ENCODE assay signal across 8 cellular contexts in genomic region chr11:30585067-30585891, GRCh38. TPM values are rescaled to one million over a fixed set of nuclear protein-coding genes. Genes with fewer than 3 reads are reported as not detected.
DNase-seq lines count a peak whose midpoint lies in the region; ATAC-seq lines count a peak whose summit lies in the region.

No MANE protein-coding gene starts in this region.

- H3K27me3 Mint-ChIP-seq in activated naive CD8-positive, alpha-beta T cell = peaks cover 23% of the 10 kb centered on the region

- intact Hi-C loops in left cardiac atrium (cut with DNase I) (loop anchor here in 1 of 2 donors (5.0 kb wide), 1 partner anchor 238 kb away; no protein-coding TSS in a partner anchor), posterior cingulate gyrus (cut with DNase I) (loop anchor here (5.0 to 10.0 kb wide), 3 partner anchors 103 to 270 kb away; no protein-coding TSS in a partner anchor)

- no peak overlapping the region for H3K27ac Mint-ChIP-seq in activated naive CD8-positive, alpha-beta T cell

- ATAC-seq in HG02610 (IDR thresholded peaks at IDR 0.05; ENCODE audit: unreplicated experiment) = peak; percentile 33
- peak; percentile 64 to 65 for ATAC-seq in left cardiac atrium
- ATAC-seq in GM21786 (IDR thresholded peaks at IDR 0.05; ENCODE audit: unreplicated experiment) = no peak

- no peaks in the 10 kb centered on the region for H3K36me3 Mint-ChIP-seq in activated naive CD8-positive, alpha-beta T cell

- H3K4me1 Mint-ChIP-seq in activated naive CD8-positive, alpha-beta T cell (ENCODE audit: low read depth) = peaks cover 11% of the 10 kb centered on the region

- H3K4me3 Mint-ChIP-seq in activated naive CD8-positive, alpha-beta T cell = peak overlapping the region; percentile 52

- H3K9me3 Mint-ChIP-seq in activated naive CD8-positive, alpha-beta T cell (ENCODE audit: low read depth) = no peaks in the 10 kb centered on the region

- peak; percentile 84 for DNase-seq in DMS114 treated with DMSO at 0.1 percent for 48 hours (lab: John Stamatoyannopoulos, UW; ENCODE audit: unreplicated experiment)
- DNase-seq in left cardiac atrium = peak; percentile 25
- DNase-seq in posterior cingulate gyrus = peak in 9 of 10 donors; percentile 20 to 87 (median 38)
- no peak for DNase-seq in NCI-H510A (lab: John Stamatoyannopoulos, UW)
- no peak for DNase-seq in NCI-H1092 (lab: John Stamatoyannopoulos, UW)

RNA-seq across cellular contexts. Expression of gene MPPED2, which starts 0.9 kb away (rescaled TPM):
- total RNA-seq in left cardiac atrium = 1 to 10 TPM; 2.9 to 5.2 TPM

Comparison
In these comparisons a context has a peak if more than half of its experiments do, and no peak if none do; other contexts are left out.
1. DNase-seq: peak in DMS114 treated with DMSO at 0.1 percent for 48 hours (single experiment), left cardiac atrium (single experiment) and posterior cingulate gyrus (9 of 10); none in NCI-H510A (single experiment) and NCI-H1092 (single experiment).